In the genomic region with DNA sequence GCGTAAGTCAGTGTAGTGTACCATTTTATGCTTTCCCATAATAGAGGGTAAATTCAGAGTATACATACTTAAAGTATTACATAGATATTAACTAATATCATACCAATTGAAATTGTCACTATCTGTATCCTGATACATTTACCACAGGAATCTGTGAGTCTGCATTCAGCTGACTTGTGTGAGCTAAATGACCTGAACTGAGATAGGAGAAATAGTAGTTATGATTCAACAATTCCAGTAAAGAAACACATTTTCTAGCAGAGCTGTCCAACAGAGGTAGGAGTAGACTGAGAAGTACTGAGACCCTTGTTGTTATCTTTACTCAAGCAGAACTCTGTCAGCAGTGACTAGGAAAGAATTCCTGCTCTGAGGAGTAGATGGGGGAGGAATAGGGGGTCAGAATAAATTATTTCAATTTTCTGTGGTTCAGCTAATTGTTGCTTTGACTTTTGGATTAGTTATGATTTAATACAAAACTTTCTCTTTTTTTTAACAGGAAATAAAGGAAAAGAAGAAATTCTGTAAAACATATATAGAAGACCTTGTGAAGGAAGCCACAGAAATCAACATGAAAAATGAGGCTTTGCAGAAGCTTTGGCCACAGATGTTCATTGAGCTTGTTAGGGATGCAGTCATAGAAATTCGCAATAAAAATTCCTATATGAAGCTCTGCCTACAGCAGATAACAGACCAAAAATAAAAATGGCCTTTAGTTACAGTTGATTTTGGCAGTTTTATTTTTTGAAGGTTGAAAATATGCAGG, we compare ENCODE assay signal across 1 cellular context.
TF ChIP-seq lines count a peak whose summit lies in the region.

No MANE protein-coding gene starts in this region.

TF ChIP-seq in SK-N-SH, 30 proteins besides CTCF, POLR2A, EP300 and RAD21 (continued from another document):
- TF ChIP-seq, protein P1, sequence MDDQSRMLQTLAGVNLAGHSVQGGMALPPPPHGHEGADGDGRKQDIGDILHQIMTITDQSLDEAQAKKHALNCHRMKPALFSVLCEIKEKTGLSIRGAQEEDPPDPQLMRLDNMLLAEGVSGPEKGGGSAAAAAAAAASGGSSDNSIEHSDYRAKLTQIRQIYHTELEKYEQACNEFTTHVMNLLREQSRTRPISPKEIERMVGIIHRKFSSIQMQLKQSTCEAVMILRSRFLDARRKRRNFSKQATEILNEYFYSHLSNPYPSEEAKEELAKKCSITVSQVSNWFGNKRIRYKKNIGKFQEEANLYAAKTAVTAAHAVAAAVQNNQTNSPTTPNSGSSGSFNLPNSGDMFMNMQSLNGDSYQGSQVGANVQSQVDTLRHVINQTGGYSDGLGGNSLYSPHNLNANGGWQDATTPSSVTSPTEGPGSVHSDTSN (IDR thresholded peaks at IDR 0.05): peak; percentile 85
- TF ChIP-seq, protein P2, sequence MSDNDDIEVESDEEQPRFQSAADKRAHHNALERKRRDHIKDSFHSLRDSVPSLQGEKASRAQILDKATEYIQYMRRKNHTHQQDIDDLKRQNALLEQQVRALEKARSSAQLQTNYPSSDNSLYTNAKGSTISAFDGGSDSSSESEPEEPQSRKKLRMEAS (IDR thresholded peaks at IDR 0.05; ENCODE audit: low read depth): peak; percentile 48; the same call in 1 of the 2 replicates
- TF ChIP-seq, protein P3, sequence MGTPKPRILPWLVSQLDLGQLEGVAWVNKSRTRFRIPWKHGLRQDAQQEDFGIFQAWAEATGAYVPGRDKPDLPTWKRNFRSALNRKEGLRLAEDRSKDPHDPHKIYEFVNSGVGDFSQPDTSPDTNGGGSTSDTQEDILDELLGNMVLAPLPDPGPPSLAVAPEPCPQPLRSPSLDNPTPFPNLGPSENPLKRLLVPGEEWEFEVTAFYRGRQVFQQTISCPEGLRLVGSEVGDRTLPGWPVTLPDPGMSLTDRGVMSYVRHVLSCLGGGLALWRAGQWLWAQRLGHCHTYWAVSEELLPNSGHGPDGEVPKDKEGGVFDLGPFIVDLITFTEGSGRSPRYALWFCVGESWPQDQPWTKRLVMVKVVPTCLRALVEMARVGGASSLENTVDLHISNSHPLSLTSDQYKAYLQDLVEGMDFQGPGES (IDR thresholded peaks at IDR 0.05; ENCODE audit: low read depth, low read length): no peak
- TF ChIP-seq, protein P4, sequence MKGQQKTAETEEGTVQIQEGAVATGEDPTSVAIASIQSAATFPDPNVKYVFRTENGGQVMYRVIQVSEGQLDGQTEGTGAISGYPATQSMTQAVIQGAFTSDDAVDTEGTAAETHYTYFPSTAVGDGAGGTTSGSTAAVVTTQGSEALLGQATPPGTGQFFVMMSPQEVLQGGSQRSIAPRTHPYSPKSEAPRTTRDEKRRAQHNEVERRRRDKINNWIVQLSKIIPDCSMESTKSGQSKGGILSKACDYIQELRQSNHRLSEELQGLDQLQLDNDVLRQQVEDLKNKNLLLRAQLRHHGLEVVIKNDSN (IDR thresholded peaks at IDR 0.05; ENCODE audit: borderline replicate concordance, low read depth): no peak
- TF ChIP-seq NFIC (IDR thresholded peaks at IDR 0.05; ENCODE audit: borderline replicate concordance) (peak; percentile 84), TEAD4 (IDR thresholded peaks at IDR 0.05; ENCODE audit: borderline replicate concordance, insufficient read depth) (peak; percentile 95), JUND (IDR thresholded peaks at IDR 0.05) (peak; percentile 97), SMC3 (IDR thresholded peaks at IDR 0.05; ENCODE audit: low read depth, low read length) (no peak), SIN3A (IDR thresholded peaks at IDR 0.05; ENCODE audit: borderline replicate concordance, low read depth, low read length) (no peak)
- TF ChIP-seq, protein P5, sequence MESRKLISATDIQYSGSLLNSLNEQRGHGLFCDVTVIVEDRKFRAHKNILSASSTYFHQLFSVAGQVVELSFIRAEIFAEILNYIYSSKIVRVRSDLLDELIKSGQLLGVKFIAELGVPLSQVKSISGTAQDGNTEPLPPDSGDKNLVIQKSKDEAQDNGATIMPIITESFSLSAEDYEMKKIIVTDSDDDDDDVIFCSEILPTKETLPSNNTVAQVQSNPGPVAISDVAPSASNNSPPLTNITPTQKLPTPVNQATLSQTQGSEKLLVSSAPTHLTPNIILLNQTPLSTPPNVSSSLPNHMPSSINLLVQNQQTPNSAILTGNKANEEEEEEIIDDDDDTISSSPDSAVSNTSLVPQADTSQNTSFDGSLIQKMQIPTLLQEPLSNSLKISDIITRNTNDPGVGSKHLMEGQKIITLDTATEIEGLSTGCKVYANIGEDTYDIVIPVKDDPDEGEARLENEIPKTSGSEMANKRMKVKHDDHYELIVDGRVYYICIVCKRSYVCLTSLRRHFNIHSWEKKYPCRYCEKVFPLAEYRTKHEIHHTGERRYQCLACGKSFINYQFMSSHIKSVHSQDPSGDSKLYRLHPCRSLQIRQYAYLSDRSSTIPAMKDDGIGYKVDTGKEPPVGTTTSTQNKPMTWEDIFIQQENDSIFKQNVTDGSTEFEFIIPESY (IDR thresholded peaks at IDR 0.05; ENCODE audit: borderline replicate concordance, low read depth): no peak
- TF ChIP-seq, protein P6, sequence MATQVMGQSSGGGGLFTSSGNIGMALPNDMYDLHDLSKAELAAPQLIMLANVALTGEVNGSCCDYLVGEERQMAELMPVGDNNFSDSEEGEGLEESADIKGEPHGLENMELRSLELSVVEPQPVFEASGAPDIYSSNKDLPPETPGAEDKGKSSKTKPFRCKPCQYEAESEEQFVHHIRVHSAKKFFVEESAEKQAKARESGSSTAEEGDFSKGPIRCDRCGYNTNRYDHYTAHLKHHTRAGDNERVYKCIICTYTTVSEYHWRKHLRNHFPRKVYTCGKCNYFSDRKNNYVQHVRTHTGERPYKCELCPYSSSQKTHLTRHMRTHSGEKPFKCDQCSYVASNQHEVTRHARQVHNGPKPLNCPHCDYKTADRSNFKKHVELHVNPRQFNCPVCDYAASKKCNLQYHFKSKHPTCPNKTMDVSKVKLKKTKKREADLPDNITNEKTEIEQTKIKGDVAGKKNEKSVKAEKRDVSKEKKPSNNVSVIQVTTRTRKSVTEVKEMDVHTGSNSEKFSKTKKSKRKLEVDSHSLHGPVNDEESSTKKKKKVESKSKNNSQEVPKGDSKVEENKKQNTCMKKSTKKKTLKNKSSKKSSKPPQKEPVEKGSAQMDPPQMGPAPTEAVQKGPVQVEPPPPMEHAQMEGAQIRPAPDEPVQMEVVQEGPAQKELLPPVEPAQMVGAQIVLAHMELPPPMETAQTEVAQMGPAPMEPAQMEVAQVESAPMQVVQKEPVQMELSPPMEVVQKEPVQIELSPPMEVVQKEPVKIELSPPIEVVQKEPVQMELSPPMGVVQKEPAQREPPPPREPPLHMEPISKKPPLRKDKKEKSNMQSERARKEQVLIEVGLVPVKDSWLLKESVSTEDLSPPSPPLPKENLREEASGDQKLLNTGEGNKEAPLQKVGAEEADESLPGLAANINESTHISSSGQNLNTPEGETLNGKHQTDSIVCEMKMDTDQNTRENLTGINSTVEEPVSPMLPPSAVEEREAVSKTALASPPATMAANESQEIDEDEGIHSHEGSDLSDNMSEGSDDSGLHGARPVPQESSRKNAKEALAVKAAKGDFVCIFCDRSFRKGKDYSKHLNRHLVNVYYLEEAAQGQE (IDR thresholded peaks at IDR 0.05; ENCODE audit: low read depth, low read length): peak; percentile 86
- TF ChIP-seq, protein P7, sequence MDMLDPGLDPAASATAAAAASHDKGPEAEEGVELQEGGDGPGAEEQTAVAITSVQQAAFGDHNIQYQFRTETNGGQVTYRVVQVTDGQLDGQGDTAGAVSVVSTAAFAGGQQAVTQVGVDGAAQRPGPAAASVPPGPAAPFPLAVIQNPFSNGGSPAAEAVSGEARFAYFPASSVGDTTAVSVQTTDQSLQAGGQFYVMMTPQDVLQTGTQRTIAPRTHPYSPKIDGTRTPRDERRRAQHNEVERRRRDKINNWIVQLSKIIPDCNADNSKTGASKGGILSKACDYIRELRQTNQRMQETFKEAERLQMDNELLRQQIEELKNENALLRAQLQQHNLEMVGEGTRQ (IDR thresholded peaks at IDR 0.05; ENCODE audit: borderline replicate concordance, low read depth, low read length): no peak
